ENCODE assay signal across 12 cellular contexts in the genomic region with DNA sequence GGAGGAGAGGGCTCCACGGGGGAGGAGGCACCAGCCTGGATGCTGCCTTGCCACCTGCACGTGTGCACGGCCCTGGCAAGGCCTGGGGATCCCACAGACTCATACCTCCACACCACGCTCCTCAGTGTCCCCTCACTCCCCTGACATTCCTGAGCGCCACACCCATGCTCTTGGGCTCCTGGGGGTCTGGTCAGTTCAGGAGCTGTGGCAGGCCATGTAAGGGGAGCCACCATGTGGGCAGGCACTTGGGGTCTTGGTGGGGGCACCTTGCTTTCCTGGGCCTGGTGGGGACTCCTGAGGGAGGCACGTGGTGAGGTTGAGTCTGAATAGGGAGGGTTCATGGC. TPM values are rescaled to one million over a fixed set of nuclear protein-coding genes. Genes with fewer than 3 reads are reported as not detected.
DNase-seq lines count a peak whose midpoint lies in the region; ATAC-seq and TF ChIP-seq lines count a peak whose summit lies in the region.
"Had no signal": no experiment of that assay in that cellular context is flagged by ENCODE, and none has a peak within 500 bp of the region (broad histone marks: within the 10 kb centered on the region; RNA-seq: fewer than 3 reads in every experiment).

No MANE protein-coding gene starts in this region.

- ATAC-seq in DND-41 (ENCODE audit: insufficient read depth, low read depth) (0 out of 3 replicates have a peak, but pooled peaks have one; percentile 17), right cardiac atrium (no peak), GM19324 (IDR thresholded peaks at IDR 0.05; ENCODE audit: low FRiP score, unreplicated experiment) (no peak)
- ATAC-seq in activated naive CD8-positive, alpha-beta T cell treated with anti-CD3 and anti-CD28 coated beads, Interleukin-2, amount 10 ng/mL, durations not matched to agents 7 days and 5 days (ENCODE audit: low read depth), result no peak
- ATAC-seq: CD8-positive, alpha-beta T cell had no signal

- DNase-seq in DND-41 (no peak), right cardiac atrium (no peak), NCI-H69 (lab: John Stamatoyannopoulos, UW) (no peak), A172 (ENCODE audit: low spot score) (no peak), SHP77 treated with DMSO at 0.1 percent for 48 hours (lab: John Stamatoyannopoulos, UW) (no peak)
- DNase-seq in activated naive CD8-positive, alpha-beta T cell treated with anti-CD3 and anti-CD28 coated beads, Interleukin-2, amount 10 ng/mL, durations not matched to agents 7 days and 5 days, result peak; percentile 29
- DNase-seq: activated effector memory CD4-positive, alpha-beta T cell treated with Interleukin-2 at 50 U/mL for 16 hours; NCI-H187 treated with DMSO at 0.1 percent for 48 hours had no signal

- H3K9me3 ChIP-seq in DND-41 (ENCODE audit: insufficient read depth, low read length, severe bottlenecking) (no peaks in the 10 kb centered on the region), right cardiac atrium (ENCODE audit: control insufficient read depth, low read length) (no peaks in the 10 kb centered on the region), skeletal muscle tissue (ENCODE audit: control insufficient read depth in 3 of 3, low read length in 3 of 3) (no peaks in the 10 kb centered on the region)

- peak overlapping the region; percentile 5 for H3K27ac Mint-ChIP-seq in activated naive CD8-positive, alpha-beta T cell treated with anti-CD3 and anti-CD28 coated beads, Interleukin-2, amount 10 ng/mL, durations not matched to agents 7 days and 5 days
- H3K27ac Mint-ChIP-seq: CD8-positive, alpha-beta T cell; dendritic cell treated with granulocyte-macrophage colony-stimulating factor and Interleukin-4, amounts not matched to agents 40 ng/mL and 50 ng/mL, for 4 days had no signal

- TF ChIP-seq CTCF in DND-41 (IDR thresholded peaks at IDR 0.05; ENCODE audit: borderline replicate concordance, extremely low read depth, low read length, poor library complexity, severe bottlenecking), result no peak

- intact Hi-C loops in right cardiac atrium (cut with DNase I), result no loop called here

- 53% methylated on average over 6 of the region's 6 CpGs for WGBS in right cardiac atrium

- H3K27ac ChIP-seq in DND-41 (ENCODE audit: low read length), result no peak overlapping the region
- H3K27ac ChIP-seq in right cardiac atrium (ENCODE audit: low read length), result peak overlapping the region; percentile 62
- peak overlapping the region; percentile 47 for H3K27ac ChIP-seq in skeletal muscle tissue (ENCODE audit: low read depth, low read length)

- peaks cover 4% of the 10 kb centered on the region for H3K4me1 Mint-ChIP-seq in activated naive CD8-positive, alpha-beta T cell treated with anti-CD3 and anti-CD28 coated beads, Interleukin-2, amount 10 ng/mL, durations not matched to agents 7 days and 5 days

- no peaks in the 10 kb centered on the region for H3K27me3 Mint-ChIP-seq in activated naive CD8-positive, alpha-beta T cell treated with anti-CD3 and anti-CD28 coated beads, Interleukin-2, amount 10 ng/mL, durations not matched to agents 7 days and 5 days
- H3K27me3 Mint-ChIP-seq: dendritic cell treated with granulocyte-macrophage colony-stimulating factor and Interleukin-4, amounts not matched to agents 40 ng/mL and 50 ng/mL, for 4 days had no signal

- no peak overlapping the region for H3K9ac ChIP-seq in DND-41 (ENCODE audit: low read depth, low read length)
- peak overlapping the region; percentile 20 to 62 (median 34) for H3K9ac ChIP-seq in skeletal muscle tissue (ENCODE audit: low read depth in 1 of 3, low read length in 3 of 3)

- H2AFZ ChIP-seq in DND-41 (ENCODE audit: low read depth, low read length), result no peak overlapping the region

- H3K4me3 Mint-ChIP-seq in activated naive CD8-positive, alpha-beta T cell treated with anti-CD3 and anti-CD28 coated beads, Interleukin-2, amount 10 ng/mL, durations not matched to agents 7 days and 5 days, result no peak overlapping the region
- H3K4me3 Mint-ChIP-seq: CD8-positive, alpha-beta T cell; dendritic cell treated with granulocyte-macrophage colony-stimulating factor and Interleukin-4, amounts not matched to agents 40 ng/mL and 50 ng/mL, for 4 days had no signal

- no peaks in the 10 kb centered on the region for H3K36me3 Mint-ChIP-seq in activated naive CD8-positive, alpha-beta T cell treated with anti-CD3 and anti-CD28 coated beads, Interleukin-2, amount 10 ng/mL, durations not matched to agents 7 days and 5 days

- POLR2A ChIA-PET in activated naive CD8-positive, alpha-beta T cell treated with anti-CD3 and anti-CD28 coated beads, Interleukin-2, amount 10 ng/mL, durations not matched to agents 7 days and 5 days (lab: Charles Lee), result interaction anchor here (0.8 to 2.6 kb wide), 4 partner anchors 9 to 256 kb away, joined by 4 to 16 read pairs (median 5); partner anchors contain the start of genes IBA57 and TRIM11

- H3K9me3 Mint-ChIP-seq in activated naive CD8-positive, alpha-beta T cell treated with anti-CD3 and anti-CD28 coated beads, Interleukin-2, amount 10 ng/mL, durations not matched to agents 7 days and 5 days, result no peaks in the 10 kb centered on the region
- H3K9me3 Mint-ChIP-seq: CD8-positive, alpha-beta T cell; dendritic cell treated with granulocyte-macrophage colony-stimulating factor and Interleukin-4, amounts not matched to agents 40 ng/mL and 50 ng/mL, for 4 days had no signal

- H3K4me2 ChIP-seq in DND-41 (ENCODE audit: insufficient read depth, low read length), result no peak overlapping the region

- H3K27me3 ChIP-seq in DND-41 (ENCODE audit: insufficient read depth, low read length, poor library complexity) (no peaks in the 10 kb centered on the region), right cardiac atrium (ENCODE audit: control insufficient read depth, insufficient read depth) (no peaks in the 10 kb centered on the region), skeletal muscle tissue (ENCODE audit: control insufficient read depth in 3 of 3, insufficient read depth in 3 of 3, low read length in 3 of 3) (peaks cover 0 to 4% (median 0%) of the 10 kb centered on the region in 3 donors)

- peaks cover 37% of the 10 kb centered on the region for H3K36me3 ChIP-seq in DND-41 (ENCODE audit: insufficient read depth, low read length)
- peaks cover 13 to 21% (median 17%) of the 10 kb centered on the region in 3 donors for H3K36me3 ChIP-seq in skeletal muscle tissue (ENCODE audit: control insufficient read depth in 3 of 3, insufficient read depth in 3 of 3, low read length in 3 of 3)

- H4K20me1 ChIP-seq in DND-41 (ENCODE audit: insufficient read depth, low read length), result peaks cover 59% of the 10 kb centered on the region

- H3K4me3 ChIP-seq in DND-41 (ENCODE audit: low read depth in 1 of 2, low read length in 2 of 2) (no peak overlapping the region), right cardiac atrium (ENCODE audit: low read length) (no peak overlapping the region), skeletal muscle tissue (ENCODE audit: low read length in 3 of 3) (no peak overlapping the region)

- peaks cover 13% of the 10 kb centered on the region for H3K79me2 ChIP-seq in DND-41 (ENCODE audit: insufficient read depth, low read length)

- H3K4me1 ChIP-seq in DND-41 (ENCODE audit: insufficient read depth, low read length) (no peaks in the 10 kb centered on the region), right cardiac atrium (ENCODE audit: control insufficient read depth, insufficient read depth, low read length) (peaks cover 15% of the 10 kb centered on the region), skeletal muscle tissue (ENCODE audit: control insufficient read depth in 3 of 3, insufficient read depth in 3 of 3, low read length in 3 of 3) (peaks cover 19 to 31% (median 29%) of the 10 kb centered on the region in 3 donors)

RNA-seq across cellular contexts. Expression of gene GJC2, which starts 1.4 kb away (rescaled TPM):
- total RNA-seq in activated naive CD8-positive, alpha-beta T cell treated with anti-CD3 and anti-CD28 coated beads, Interleukin-2, amount 10 ng/mL, durations not matched to agents 7 days and 5 days, result 1 to 10 TPM; 6.2 to 7.7 TPM
- total RNA-seq in right cardiac atrium, result 1 to 10 TPM; 1.2 to 2.2 (median 1.7) TPM
- 1.3 TPM for polyA plus RNA-seq in right cardiac atrium
- 1.6 TPM for total RNA-seq in skeletal muscle tissue
- total RNA-seq in A172 (2014; rRNA removed; shearing (Covaris generic)), result 6.6 and 16.8 TPM in 2 replicates

RNA-seq across cellular contexts. Expression of gene GUK1, which starts 11.1 kb away (rescaled TPM):
- 100 to 1,000 TPM; 289 to 327 TPM for total RNA-seq in activated naive CD8-positive, alpha-beta T cell treated with anti-CD3 and anti-CD28 coated beads, Interleukin-2, amount 10 ng/mL, durations not matched to agents 7 days and 5 days
- total RNA-seq in right cardiac atrium (100 to 1,000 TPM; 151 to 202 (median 169) TPM), skeletal muscle tissue (165 TPM)
- polyA plus RNA-seq in right cardiac atrium, result 315 TPM
- total RNA-seq in A172 (2014; rRNA removed; shearing (Covaris generic)), result 407 and 501 TPM in 2 replicates

RNA-seq across cellular contexts. Expression of gene IBA57, which starts 14.5 kb away (rescaled TPM):
- total RNA-seq in activated naive CD8-positive, alpha-beta T cell treated with anti-CD3 and anti-CD28 coated beads, Interleukin-2, amount 10 ng/mL, durations not matched to agents 7 days and 5 days, result 10 to 100 TPM in 1 of 2 experiments, 1 to 10 TPM in 1; 9.7 to 12.2 TPM
- total RNA-seq in right cardiac atrium (10 to 100 TPM in 2 of 4 donors, 1 to 10 TPM in 2; 8.3 to 12.0 (median 10.3) TPM), skeletal muscle tissue (3.1 TPM)
- polyA plus RNA-seq in right cardiac atrium, result 4.5 TPM
- total RNA-seq in A172 (2014; rRNA removed; shearing (Covaris generic)), result 7.4 and 8.5 TPM in 2 replicates

RNA-seq across cellular contexts. Expression of gene MRPL55, which starts 42.0 kb away (rescaled TPM):
- total RNA-seq in activated naive CD8-positive, alpha-beta T cell treated with anti-CD3 and anti-CD28 coated beads, Interleukin-2, amount 10 ng/mL, durations not matched to agents 7 days and 5 days, result 10 to 100 TPM; 53.6 to 53.7 TPM
- total RNA-seq in right cardiac atrium, result 10 to 100 TPM; 51.6 to 56.5 (median 52.8) TPM
- polyA plus RNA-seq in right cardiac atrium, result 103 TPM
- total RNA-seq in skeletal muscle tissue, result 38.1 TPM
- total RNA-seq in A172 (2014; rRNA removed; shearing (Covaris generic)), result 103 and 141 TPM in 2 replicates

RNA-seq across cellular contexts. Expression of gene C1orf35, which starts 48.0 kb away (rescaled TPM):
- total RNA-seq in activated naive CD8-positive, alpha-beta T cell treated with anti-CD3 and anti-CD28 coated beads, Interleukin-2, amount 10 ng/mL, durations not matched to agents 7 days and 5 days, result 10 to 100 TPM; 25.2 to 29.2 TPM
- total RNA-seq in right cardiac atrium (1 to 10 TPM; 6.3 to 8.6 (median 7.4) TPM), skeletal muscle tissue (4.7 TPM)
- 7.9 TPM for polyA plus RNA-seq in right cardiac atrium
- total RNA-seq in A172 (2014; rRNA removed; shearing (Covaris generic)), result 31.7 and 31.8 TPM in 2 replicates
